ENCODE assay signal across 8 cellular contexts in genomic region chr19:54388001-54388802, GRCh38. TPM values are rescaled to one million over a fixed set of nuclear protein-coding genes. Genes with fewer than 3 reads are reported as not detected.
A peak's percentile ranks its signal among the peaks of the same experiment; 100 is the strongest.
DNase-seq lines count a peak whose midpoint lies in the region; TF ChIP-seq lines count a peak whose summit lies in the region.

No MANE protein-coding gene starts in this region.

- H3K27me3 Mint-ChIP-seq in CD4-positive, alpha-beta memory T cell, result peaks cover 3 to 6% of the 10 kb centered on the region in 2 donors
- H3K27me3 Mint-ChIP-seq in glutamatergic neuron (ENCODE audit: unreplicated experiment), result peaks cover 6% of the 10 kb centered on the region

- H3K4me3 Mint-ChIP-seq in CD4-positive, alpha-beta memory T cell, result peak overlapping the region; percentile 86 to 98 (median 91)
- H3K4me3 Mint-ChIP-seq in glutamatergic neuron (ENCODE audit: unreplicated experiment), result peak overlapping the region; percentile 78

- intact Hi-C loops in CD4-positive, alpha-beta memory T cell (cut with micrococcal nuclease), result loop anchor here (1.0 to 2.0 kb wide), 3 partner anchors 10 to 24 kb away; partner anchors contain the start of gene LAIR1

- H3K36me3 Mint-ChIP-seq in CD4-positive, alpha-beta memory T cell, result no peaks in the 10 kb centered on the region
- H3K36me3 Mint-ChIP-seq in glutamatergic neuron (ENCODE audit: unreplicated experiment), result no peaks in the 10 kb centered on the region

- peak overlapping the region; percentile 52 to 55 for H3K4me3 ChIP-seq in CD4-positive, alpha-beta memory T cell (ENCODE audit: low read length in 2 of 2)
- H3K4me3 ChIP-seq in Jurkat, Clone E6-1 (ENCODE audit: low read length), result peak overlapping the region; percentile 62

- DNase-seq in CD4-positive, alpha-beta memory T cell, result peak; percentile 43 to 49 (median 46)
- DNase-seq in Jurkat, Clone E6-1 (ENCODE audit: low read depth, low spot score), result peak; percentile 95
- peak; percentile 21 to 25 for DNase-seq in activated CD4-positive, alpha-beta T cell treated with anti-CD3 and anti-CD28 coated beads, Interleukin-2, amount 50 U/mL, for 4 hours
- DNase-seq in glutamatergic neuron, result no peak
- peak; percentile 43 to 50 for DNase-seq in stimulated activated CD4-positive, alpha-beta T cell treated with anti-CD3 and anti-CD28 coated beads, Interleukin-2, amount 100 ng/mL, for 24 hours
- no peak for DNase-seq in middle frontal gyrus (ENCODE audit: extremely low spot score, low spot score)
- DNase-seq in NCI-H2196 (lab: John Stamatoyannopoulos, UW; ENCODE audit: unreplicated experiment), result no peak
- DNase-seq in SW 1271 (lab: John Stamatoyannopoulos, UW), result no peak

- CTCF ChIA-PET in CD4-positive, alpha-beta memory T cell (lab: Charles Lee; ENCODE audit: partially characterized antibody), result interaction anchor here (0.7 to 9.2 kb wide), 13 partner anchors 9 to 169 kb away, joined by 3 to 279 read pairs (median 9); partner anchors contain the start of gene LAIR1

- POLR2A ChIA-PET in CD4-positive, alpha-beta memory T cell (lab: Charles Lee; ENCODE audit: partially characterized antibody), result interaction anchor here (0.6 to 4.8 kb wide), 19 partner anchors 10 to 251 kb away, joined by 3 to 74 read pairs (median 6); partner anchors contain the start of genes CNOT3, LAIR1, LENG8 and RPS9

- no peak for TF ChIP-seq CTCF in glutamatergic neuron (IDR thresholded peaks at IDR 0.05; ENCODE audit: partially characterized antibody, unreplicated experiment)

- no peaks in the 10 kb centered on the region for H3K9me3 ChIP-seq in CD4-positive, alpha-beta memory T cell (ENCODE audit: control insufficient read depth in 1 of 2, low read length in 2 of 2)

- H3K27me3 ChIP-seq in CD4-positive, alpha-beta memory T cell (ENCODE audit: insufficient read depth, low read length), result no peaks in the 10 kb centered on the region

- peak overlapping the region; percentile 72 to 97 (median 90) for H3K27ac Mint-ChIP-seq in CD4-positive, alpha-beta memory T cell
- no peak overlapping the region for H3K27ac Mint-ChIP-seq in glutamatergic neuron (ENCODE audit: unreplicated experiment)

- no peaks in the 10 kb centered on the region for H3K36me3 ChIP-seq in CD4-positive, alpha-beta memory T cell (ENCODE audit: insufficient read depth, low read length)

- peaks cover 35 to 53% (median 44%) of the 10 kb centered on the region in 4 donors for H3K4me1 Mint-ChIP-seq in CD4-positive, alpha-beta memory T cell
- peaks cover 13% of the 10 kb centered on the region for H3K4me1 Mint-ChIP-seq in glutamatergic neuron (ENCODE audit: low read depth, unreplicated experiment)

- H3K9me3 Mint-ChIP-seq in CD4-positive, alpha-beta memory T cell, result peaks cover 0 to 3% (median 0%) of the 10 kb centered on the region in 8 donors
- peaks cover under 1% of the 10 kb centered on the region for H3K9me3 Mint-ChIP-seq in glutamatergic neuron (ENCODE audit: unreplicated experiment)

- peaks cover 42% of the 10 kb centered on the region for H3K4me1 ChIP-seq in CD4-positive, alpha-beta memory T cell (ENCODE audit: insufficient read depth, low read length)

- H3K27ac ChIP-seq in CD4-positive, alpha-beta memory T cell (ENCODE audit: low read depth, low read length), result peak overlapping the region; percentile 49

RNA-seq across cellular contexts. Expression of gene LAIR1, which starts 23.5 kb away (rescaled TPM):
- total RNA-seq in CD4-positive, alpha-beta memory T cell, result 10 to 100 TPM; 57.6 to 59.8 TPM
- 10 to 100 TPM; 23.1 to 60.5 TPM for polyA plus RNA-seq in CD4-positive, alpha-beta memory T cell
- polyA plus RNA-seq in Jurkat, Clone E6-1 (2012; ENCODE audit: insufficient read depth, insufficient read length), result 27.9 TPM
- total RNA-seq in glutamatergic neuron (ENCODE audit: unreplicated experiment), result not detected

RNA-seq across cellular contexts. Expression of gene TTYH1, which starts 27.1 kb away (rescaled TPM):
- total RNA-seq in CD4-positive, alpha-beta memory T cell, result not detected
- polyA plus RNA-seq in CD4-positive, alpha-beta memory T cell, result under 1 TPM in 1 of 2 donors, not detected in 1; 0.29 TPM
- 1.1 TPM for polyA plus RNA-seq in Jurkat, Clone E6-1 (2012; ENCODE audit: insufficient read depth, insufficient read length)
- 2.9 TPM for total RNA-seq in glutamatergic neuron (ENCODE audit: unreplicated experiment)

RNA-seq across cellular contexts. Expression of gene LILRA4, which starts 49.2 kb away (rescaled TPM):
- total RNA-seq in CD4-positive, alpha-beta memory T cell, result not detected
- polyA plus RNA-seq in CD4-positive, alpha-beta memory T cell, result under 1 TPM in 1 of 2 donors, not detected in 1; 0.45 TPM
- not detected for polyA plus RNA-seq in Jurkat, Clone E6-1 (2012; ENCODE audit: insufficient read depth, insufficient read length)
- not detected for total RNA-seq in glutamatergic neuron (ENCODE audit: unreplicated experiment)

Comparison
In these comparisons a context has a peak if more than half of its experiments do, and no peak if none do; other contexts are left out.
1. DNase-seq: peak in CD4-positive, alpha-beta memory T cell (5 of 5), Jurkat, Clone E6-1 (single experiment), activated CD4-positive, alpha-beta T cell treated with anti-CD3 and anti-CD28 coated beads, Interleukin-2, amount 50 U/mL, for 4 hours (2 of 2) and stimulated activated CD4-positive, alpha-beta T cell treated with anti-CD3 and anti-CD28 coated beads, Interleukin-2, amount 100 ng/mL, for 24 hours (2 of 2); none in glutamatergic neuron (single experiment), middle frontal gyrus (single experiment), NCI-H2196 (single experiment) and SW 1271 (0 of 2).
2. RNA of gene LAIR1, which starts 23.5 kb away (total RNA-seq): 57.6 to 59.8 TPM in CD4-positive, alpha-beta memory T cell; not detected in glutamatergic neuron (single experiment); every median in the first group is over 10 times any median in the second.